23 cellular contexts compared by ENCODE assay signal in the genomic region with DNA sequence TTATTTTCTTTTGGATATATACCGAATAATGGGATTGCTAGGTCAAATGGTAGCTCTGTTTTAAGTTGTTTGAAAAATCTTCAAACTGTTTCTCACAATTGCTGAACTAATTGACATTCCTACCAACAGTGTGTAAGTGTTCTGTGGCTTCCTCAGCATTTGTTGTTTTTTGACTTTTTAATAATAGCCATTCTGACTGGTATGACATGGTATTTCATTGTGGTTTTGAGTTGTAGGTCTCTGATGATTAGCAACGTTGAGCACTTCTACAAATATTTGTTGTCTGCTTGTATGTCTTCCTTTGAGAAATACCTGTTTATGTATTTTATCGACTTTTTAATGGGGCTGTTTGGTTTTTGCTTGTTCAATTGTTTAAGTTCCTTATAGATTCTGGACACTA.
"Had no signal": no experiment of that assay in that cellular context is flagged by ENCODE, and none has a peak within 500 bp of the region (broad histone marks: within the 10 kb centered on the region; RNA-seq: fewer than 3 reads in every experiment).

No MANE protein-coding gene starts in this region.

- H3K4me3 Mint-ChIP-seq: activated CD4-positive, alpha-beta T cell treated with anti-CD3 and anti-CD28 coated beads, Interleukin-2, amount 10 ng/mL, durations not matched to agents 24 days and 14 days; activated CD8-positive, alpha-beta T cell treated with anti-CD3 and anti-CD28 coated beads for 36 hours; activated naive CD8-positive, alpha-beta T cell treated with anti-CD3 and anti-CD28 coated beads for 36 hours; activated T-helper 17 cell treated with anti-CD3 and anti-CD28 coated beads, Interleukin-2, amount 50 U/mL, for 72 hours; central memory CD8-positive, alpha-beta T cell; nephron progenitor cell had no signal

- H3K9me3 Mint-ChIP-seq: activated CD4-positive, alpha-beta T cell treated with anti-CD3 and anti-CD28 coated beads, Interleukin-2, amount 10 ng/mL, durations not matched to agents 24 days and 14 days; activated CD8-positive, alpha-beta T cell treated with anti-CD3 and anti-CD28 coated beads for 36 hours; activated naive CD8-positive, alpha-beta T cell treated with anti-CD3 and anti-CD28 coated beads for 36 hours; activated T-helper 17 cell treated with anti-CD3 and anti-CD28 coated beads, Interleukin-2, amount 50 U/mL, for 72 hours had no signal

- H3K27ac ChIP-seq: brain microvascular endothelial cell, coronary artery, heart right ventricle, left ventricle myocardium inferior, thyroid gland had no signal

- ATAC-seq: activated CD8-positive, alpha-beta T cell treated with anti-CD3 and anti-CD28 coated beads for 36 hours; activated T-helper 17 cell treated with anti-CD3 and anti-CD28 coated beads, Interleukin-2, amount 50 U/mL, for 72 hours; esophagus mucosa; heart right ventricle had no signal

- H3K9me3 ChIP-seq: heart right ventricle, left ventricle myocardium inferior, thyroid gland had no signal

- H3K4me1 Mint-ChIP-seq: activated CD4-positive, alpha-beta T cell treated with anti-CD3 and anti-CD28 coated beads, Interleukin-2, amount 10 ng/mL, durations not matched to agents 24 days and 14 days; activated naive CD8-positive, alpha-beta T cell treated with anti-CD3 and anti-CD28 coated beads for 36 hours; activated T-helper 17 cell treated with anti-CD3 and anti-CD28 coated beads, Interleukin-2, amount 50 U/mL, for 72 hours; central memory CD8-positive, alpha-beta T cell; nephron progenitor cell had no signal

- DNase-seq: activated CD4-positive, alpha-beta T cell treated with anti-CD3 and anti-CD28 coated beads, Interleukin-2, amount 10 ng/mL, durations not matched to agents 24 days and 14 days; activated CD4-positive, CD25-positive, alpha-beta regulatory T cell; activated CD8-positive, alpha-beta T cell treated with anti-CD3 and anti-CD28 coated beads for 36 hours; activated naive CD4-positive, alpha-beta T cell; activated naive CD8-positive, alpha-beta T cell treated with anti-CD3 and anti-CD28 coated beads for 36 hours; activated T-cell treated with anti-CD3 and anti-CD28 coated beads, Interleukin-2, amount 50 U/mL, for 1 hour; amniotic stem cell; brain microvascular endothelial cell; heart right ventricle; kidney glomerular epithelial cell; left ventricle myocardium inferior; nephron progenitor cell; nucleus accumbens; retina; stimulated activated CD4-positive, alpha-beta T cell treated with anti-CD3 and anti-CD28 coated beads, Interleukin-12 subunit alpha, Interleukin-12 subunit beta, amount 100 ng/mL, for 4 hours; stimulated activated CD4-positive, alpha-beta T cell treated with anti-CD3 and anti-CD28 coated beads, Interleukin-2, amount 100 ng/mL, for 24 hours; stimulated activated naive CD4-positive, alpha-beta T cell treated with Interleukin-2 at 50 U/mL for 16 hours; T-helper 9 cell; thyroid gland had no signal

- H3K36me3 ChIP-seq: brain microvascular endothelial cell, heart right ventricle, left ventricle myocardium inferior, thyroid gland had no signal

- H3K27me3 ChIP-seq: brain microvascular endothelial cell, heart right ventricle, thyroid gland had no signal

- H3K27me3 Mint-ChIP-seq: activated CD4-positive, alpha-beta T cell treated with anti-CD3 and anti-CD28 coated beads, Interleukin-2, amount 10 ng/mL, durations not matched to agents 24 days and 14 days; activated CD8-positive, alpha-beta T cell treated with anti-CD3 and anti-CD28 coated beads for 36 hours; activated naive CD8-positive, alpha-beta T cell treated with anti-CD3 and anti-CD28 coated beads for 36 hours; activated T-helper 17 cell treated with anti-CD3 and anti-CD28 coated beads, Interleukin-2, amount 50 U/mL, for 72 hours; central memory CD8-positive, alpha-beta T cell had no signal

- H3K4me3 ChIP-seq: coronary artery, heart right ventricle, left ventricle myocardium inferior, thyroid gland had no signal

- H3K27ac Mint-ChIP-seq: activated CD4-positive, alpha-beta T cell treated with anti-CD3 and anti-CD28 coated beads, Interleukin-2, amount 10 ng/mL, durations not matched to agents 24 days and 14 days; activated CD8-positive, alpha-beta T cell treated with anti-CD3 and anti-CD28 coated beads for 36 hours; activated naive CD8-positive, alpha-beta T cell treated with anti-CD3 and anti-CD28 coated beads for 36 hours; activated T-helper 17 cell treated with anti-CD3 and anti-CD28 coated beads, Interleukin-2, amount 50 U/mL, for 72 hours; nephron progenitor cell had no signal

- H3K36me3 Mint-ChIP-seq: activated naive CD8-positive, alpha-beta T cell treated with anti-CD3 and anti-CD28 coated beads for 36 hours had no signal

- H3K4me1 ChIP-seq: heart right ventricle, left ventricle myocardium inferior, thyroid gland had no signal
